In the genomic region with DNA sequence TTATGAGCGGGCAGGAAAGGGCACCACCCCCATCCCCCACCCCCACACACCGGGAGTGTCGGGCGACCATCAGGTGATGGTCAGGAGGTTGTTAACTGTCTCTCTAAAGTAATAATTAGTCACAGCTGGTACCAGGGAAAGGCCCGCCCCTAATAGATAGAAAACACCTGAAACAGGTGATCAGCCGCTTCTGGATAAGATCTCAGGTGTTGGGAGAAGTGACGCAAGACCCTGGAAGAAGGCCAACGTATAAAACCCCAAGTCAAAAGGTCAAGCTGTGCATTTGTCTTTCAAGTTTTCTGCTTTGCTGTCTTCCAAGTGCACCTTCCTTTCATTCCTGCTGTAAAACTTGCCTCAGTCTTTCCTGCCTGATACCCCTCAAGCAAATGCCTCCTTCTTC, we compare ENCODE assay signal across 25 cellular contexts. TPM values are rescaled to one million over a fixed set of nuclear protein-coding genes. Genes with fewer than 3 reads are reported as not detected.
"Had no signal": no experiment of that assay in that cellular context is flagged by ENCODE, and none has a peak within 500 bp of the region (broad histone marks: within the 10 kb centered on the region; RNA-seq: fewer than 3 reads in every experiment).

No MANE protein-coding gene starts in this region.

- H3K36me3 Mint-ChIP-seq: activated naive CD4-positive, alpha-beta T cell treated with anti-CD3 and anti-CD28 coated beads, Interleukin-2, amount 10 ng/mL, durations not matched to agents 7 days and 5 days; naive B cell; neural progenitor cell had no signal

- H3K9me3 Mint-ChIP-seq: activated CD4-positive, alpha-beta T cell treated with anti-CD3 and anti-CD28 coated beads, Interleukin-2, amount 10 ng/mL, durations not matched to agents 24 days and 14 days; activated CD8-positive, alpha-beta T cell treated with anti-CD3 and anti-CD28 coated beads for 36 hours; activated naive CD4-positive, alpha-beta T cell treated with anti-CD3 and anti-CD28 coated beads, Interleukin-2, amount 10 ng/mL, durations not matched to agents 7 days and 5 days; activated naive CD8-positive, alpha-beta T cell treated with anti-CD3 and anti-CD28 coated beads, Interleukin-2, amount 50 U/mL, for 24 hours; activated T-cell treated with anti-CD3 and anti-CD28 coated beads, Interleukin-2, amount 50 U/mL, for 24 hours; neural progenitor cell had no signal

- H3K9me3 ChIP-seq: mucosa of descending colon, prostate gland, tibial artery had no signal

- H3K27ac ChIP-seq: brain microvascular endothelial cell, coronary artery, neural progenitor cell, prostate gland, tibial artery had no signal

- H3K36me3 ChIP-seq: brain microvascular endothelial cell, neural progenitor cell, prostate gland, tibial artery had no signal

- H3K27ac Mint-ChIP-seq: activated CD4-positive, alpha-beta T cell treated with anti-CD3 and anti-CD28 coated beads, Interleukin-2, amount 10 ng/mL, durations not matched to agents 24 days and 14 days; activated CD8-positive, alpha-beta T cell treated with anti-CD3 and anti-CD28 coated beads for 36 hours; activated naive CD4-positive, alpha-beta T cell treated with anti-CD3 and anti-CD28 coated beads, Interleukin-2, amount 10 ng/mL, durations not matched to agents 7 days and 5 days; activated naive CD8-positive, alpha-beta T cell treated with anti-CD3 and anti-CD28 coated beads, Interleukin-2, amount 50 U/mL, for 24 hours; activated T-cell treated with anti-CD3 and anti-CD28 coated beads, Interleukin-2, amount 50 U/mL, for 24 hours; neural progenitor cell had no signal

- ATAC-seq: activated CD8-positive, alpha-beta T cell treated with anti-CD3 and anti-CD28 coated beads for 36 hours; left cardiac atrium; mucosa of descending colon; right cardiac atrium; stimulated activated naive CD8-positive, alpha-beta T cell treated with anti-CD3 and anti-CD28 coated beads, Interleukin-15, Interleukin-2, amounts not matched to agents 100 U/mL and 50 U/mL, for 24 hours had no signal

- H3K27me3 Mint-ChIP-seq: activated CD4-positive, alpha-beta T cell treated with anti-CD3 and anti-CD28 coated beads, Interleukin-2, amount 10 ng/mL, durations not matched to agents 24 days and 14 days; activated CD8-positive, alpha-beta T cell treated with anti-CD3 and anti-CD28 coated beads for 36 hours; activated naive CD4-positive, alpha-beta T cell treated with anti-CD3 and anti-CD28 coated beads, Interleukin-2, amount 10 ng/mL, durations not matched to agents 7 days and 5 days; activated naive CD8-positive, alpha-beta T cell treated with anti-CD3 and anti-CD28 coated beads, Interleukin-2, amount 50 U/mL, for 24 hours; activated T-cell treated with anti-CD3 and anti-CD28 coated beads, Interleukin-2, amount 50 U/mL, for 24 hours had no signal

- H3K4me3 Mint-ChIP-seq: activated CD8-positive, alpha-beta T cell treated with anti-CD3 and anti-CD28 coated beads for 36 hours; activated naive CD8-positive, alpha-beta T cell treated with anti-CD3 and anti-CD28 coated beads, Interleukin-2, amount 50 U/mL, for 24 hours; neural progenitor cell had no signal

- H3K4me1 ChIP-seq: prostate gland, tibial artery had no signal

- H3K27me3 ChIP-seq: brain microvascular endothelial cell, neural progenitor cell had no signal

- H3K4me3 ChIP-seq: coronary artery, mucosa of descending colon, neural progenitor cell, prostate gland, tibial artery had no signal

- DNase-seq: activated CD4-positive, alpha-beta T cell treated with anti-CD3 and anti-CD28 coated beads, Interleukin-2, amount 10 ng/mL, durations not matched to agents 24 days and 14 days; activated CD8-positive, alpha-beta T cell treated with anti-CD3 and anti-CD28 coated beads for 36 hours; activated naive CD4-positive, alpha-beta T cell treated with anti-CD3 and anti-CD28 coated beads, Interleukin-2, amount 10 ng/mL, durations not matched to agents 7 days and 5 days; activated naive CD8-positive, alpha-beta T cell treated with anti-CD3 and anti-CD28 coated beads, Interleukin-2, amount 50 U/mL, for 24 hours; activated T-cell treated with anti-CD3 and anti-CD28 coated beads, Interleukin-2, amount 50 U/mL, for 24 hours; aorta; brain microvascular endothelial cell; erythroblast; foreskin melanocyte; glutamatergic neuron; hippocampal formation; left cardiac atrium; mesenchymal stem cell; mucosa of descending colon; naive B cell; right cardiac atrium; stimulated activated naive CD8-positive, alpha-beta T cell treated with anti-CD3 and anti-CD28 coated beads, Interleukin-15, Interleukin-2, amounts not matched to agents 100 U/mL and 50 U/mL, for 24 hours; substantia nigra; tibial artery had no signal

RNA-seq across cellular contexts. Expression of gene LINC00305, which starts 59.6 kb away (rescaled TPM):
- total RNA-seq: activated CD4-positive, alpha-beta T cell treated with anti-CD3 and anti-CD28 coated beads, Interleukin-2, amount 10 ng/mL, durations not matched to agents 24 days and 14 days; activated CD8-positive, alpha-beta T cell treated with anti-CD3 and anti-CD28 coated beads for 36 hours; aorta; left cardiac atrium; lower leg skin; mucosa of descending colon; osteoblast; prostate gland; right cardiac atrium; skeletal muscle tissue had no signal
- polyA plus RNA-seq: aorta, right cardiac atrium had no signal
